14 cellular contexts compared by ENCODE assay signal in genomic region chr1:45647248-45648021, GRCh38. TPM values are rescaled to one million over a fixed set of nuclear protein-coding genes. Genes with fewer than 3 reads are reported as not detected.
DNase-seq lines count a peak whose midpoint lies in the region; ATAC-seq and TF ChIP-seq lines count a peak whose summit lies in the region.
"Had no signal": no experiment of that assay in that cellular context is flagged by ENCODE, and none has a peak within 500 bp of the region (broad histone marks: within the 10 kb centered on the region; RNA-seq: fewer than 3 reads in every experiment).

No MANE protein-coding gene starts in this region.

- peak; percentile 14 for ATAC-seq in left lung
- no peak for ATAC-seq in stimulated activated effector memory CD8-positive, alpha-beta T cell treated with anti-CD3 and anti-CD28 coated beads, Interleukin-12 subunit alpha, Interleukin-12 subunit beta, amount 100 ng/mL, for 72 hours
- ATAC-seq: A549 had no signal

- TF ChIP-seq CTCF in cardiac fibroblast (IDR thresholded peaks at IDR 0.05; ENCODE audit: low read depth, low read length) (no peak), left lung (IDR thresholded peaks at IDR 0.05) (no peak)

- no peaks in the 10 kb centered on the region for H3K27me3 ChIP-seq in left lung
- H3K27me3 ChIP-seq: ovary, testis had no signal

- DNase-seq in SKM-1 treated with dmso at 0.1 percent for 144 hours (lab: John Stamatoyannopoulos, UW; ENCODE audit: unreplicated experiment) (peak; percentile 29), SKM-1 (lab: John Stamatoyannopoulos, UW; ENCODE audit: unreplicated experiment) (no peak), cardiac fibroblast (ENCODE audit: low read depth in 2 of 2) (peak; percentile 74 to 81), left lung (no peak), NCI-H82 (lab: John Stamatoyannopoulos, UW) (no peak), DMS114 treated with DMSO at 0.1 percent for 48 hours (lab: John Stamatoyannopoulos, UW; ENCODE audit: unreplicated experiment) (no peak), RPMI8226 (no peak)
- DNase-seq in stimulated activated effector memory CD8-positive, alpha-beta T cell treated with anti-CD3 and anti-CD28 coated beads, Interleukin-12 subunit alpha, Interleukin-12 subunit beta, amount 100 ng/mL, for 72 hours (ENCODE audit: low spot score in 2 of 2): no peak
- DNase-seq: DND-41, KG1, NCI-H2081 treated with DMSO at 0.1 percent for 48 hours, ovary, testis had no signal

- peaks cover 83% of the 10 kb centered on the region for H3K36me3 Mint-ChIP-seq in stimulated activated effector memory CD8-positive, alpha-beta T cell treated with anti-CD3 and anti-CD28 coated beads, Interleukin-12 subunit alpha, Interleukin-12 subunit beta, amount 100 ng/mL, for 72 hours

- peaks cover 11% of the 10 kb centered on the region for H3K4me1 Mint-ChIP-seq in stimulated activated effector memory CD8-positive, alpha-beta T cell treated with anti-CD3 and anti-CD28 coated beads, Interleukin-12 subunit alpha, Interleukin-12 subunit beta, amount 100 ng/mL, for 72 hours

- H3K27ac ChIP-seq in left lung: peak overlapping the region in 1 of 2 donors; percentile 53
- H3K27ac ChIP-seq: A549, ovary, testis had no signal

- H3K9me3 ChIP-seq in left lung: no peaks in the 10 kb centered on the region
- H3K9me3 ChIP-seq: A549, ovary, testis had no signal

- H3K4me1 ChIP-seq in left lung: peaks cover 0 to 20% of the 10 kb centered on the region in 2 donors
- H3K4me1 ChIP-seq: testis had no signal

- intact Hi-C loops in left lung (cut with DNase I): no loop called here

- no peak overlapping the region for H3K4me3 ChIP-seq in cardiac fibroblast (replicated peaks in 1 of 2; ENCODE audit: low read depth in 2 of 2, low read length in 2 of 2)
- H3K4me3 ChIP-seq in left lung: no peak overlapping the region
- H3K4me3 ChIP-seq: A549, ovary, testis had no signal

- peak overlapping the region; percentile 27 for H3K27ac Mint-ChIP-seq in stimulated activated effector memory CD8-positive, alpha-beta T cell treated with anti-CD3 and anti-CD28 coated beads, Interleukin-12 subunit alpha, Interleukin-12 subunit beta, amount 100 ng/mL, for 72 hours

- H3K36me3 ChIP-seq in left lung: peaks cover 0 to 56% of the 10 kb centered on the region in 2 donors
- H3K36me3 ChIP-seq: ovary had no signal

- H3K4me3 Mint-ChIP-seq in stimulated activated effector memory CD8-positive, alpha-beta T cell treated with anti-CD3 and anti-CD28 coated beads, Interleukin-12 subunit alpha, Interleukin-12 subunit beta, amount 100 ng/mL, for 72 hours: no peak overlapping the region

- H3K9me3 Mint-ChIP-seq in stimulated activated effector memory CD8-positive, alpha-beta T cell treated with anti-CD3 and anti-CD28 coated beads, Interleukin-12 subunit alpha, Interleukin-12 subunit beta, amount 100 ng/mL, for 72 hours: no peaks in the 10 kb centered on the region

RNA-seq across cellular contexts. Expression of gene CCDC17, which starts 23.6 kb away (rescaled TPM):
- 10 to 100 TPM in 1 of 2 donors, under 1 TPM in 1; 0.70 to 16.2 TPM for total RNA-seq in left lung

RNA-seq across cellular contexts. Expression of gene GPBP1L1, which starts 38.9 kb away (rescaled TPM):
- 100 to 1,000 TPM in 1 of 2 donors, 10 to 100 TPM in 1; 94.9 to 113 TPM for total RNA-seq in left lung

RNA-seq across cellular contexts. Expression of gene TMEM69, which starts 40.5 kb away (rescaled TPM):
- 10 to 100 TPM; 17.6 to 19.9 TPM for total RNA-seq in left lung

Comparison
In these comparisons a context has a peak if more than half of its experiments do, and no peak if none do; other contexts are left out.
1. DNase-seq: peak in SKM-1 treated with dmso at 0.1 percent for 144 hours (single experiment) and cardiac fibroblast (2 of 2); none in SKM-1 (single experiment), left lung (0 of 2), stimulated activated effector memory CD8-positive, alpha-beta T cell treated with anti-CD3 and anti-CD28 coated beads, Interleukin-12 subunit alpha, Interleukin-12 subunit beta, amount 100 ng/mL, for 72 hours (0 of 2), NCI-H82 (single experiment), DMS114 treated with DMSO at 0.1 percent for 48 hours (single experiment) and RPMI8226 (single experiment).